Comparison of ENCODE assay signal across 7 cellular contexts in genomic region chr2:172106128-172106961, GRCh38.
DNase-seq lines count a peak whose midpoint lies in the region; ATAC-seq and TF ChIP-seq lines count a peak whose summit lies in the region.

No MANE protein-coding gene starts in this region.

- H3K4me3 Mint-ChIP-seq in activated naive CD8-positive, alpha-beta T cell treated with anti-CD3 and anti-CD28 coated beads, Interleukin-2, amount 50 U/mL, for 24 hours = peak overlapping the region; percentile 53
- H3K4me3 Mint-ChIP-seq in stimulated activated naive CD8-positive, alpha-beta T cell treated with anti-CD3 and anti-CD28 coated beads, Interleukin-15, amount 100 ng/mL, for 72 hours = peak overlapping the region; percentile 68 to 77

- H3K27ac Mint-ChIP-seq in activated naive CD8-positive, alpha-beta T cell treated with anti-CD3 and anti-CD28 coated beads, Interleukin-2, amount 50 U/mL, for 24 hours = no peak overlapping the region
- H3K27ac Mint-ChIP-seq in stimulated activated naive CD8-positive, alpha-beta T cell treated with anti-CD3 and anti-CD28 coated beads, Interleukin-15, amount 100 ng/mL, for 72 hours = no peak overlapping the region

- peak; percentile 42 for ATAC-seq in activated naive CD8-positive, alpha-beta T cell treated with anti-CD3 and anti-CD28 coated beads, Interleukin-2, amount 50 U/mL, for 24 hours
- ATAC-seq in stimulated activated naive CD8-positive, alpha-beta T cell treated with anti-CD3 and anti-CD28 coated beads, Interleukin-15, amount 100 ng/mL, for 72 hours = peak; percentile 56
- ATAC-seq in HG03175 (IDR thresholded peaks at IDR 0.05; ENCODE audit: unreplicated experiment) = no peak

- peak; percentile 58 for DNase-seq in GM10266 (ENCODE audit: extremely low spot score)
- DNase-seq in NCI-H2107 (lab: John Stamatoyannopoulos, UW) = peak; percentile 31
- DNase-seq in activated naive CD8-positive, alpha-beta T cell treated with anti-CD3 and anti-CD28 coated beads, Interleukin-2, amount 50 U/mL, for 24 hours = peak; percentile 53
- DNase-seq in stimulated activated naive CD8-positive, alpha-beta T cell treated with anti-CD3 and anti-CD28 coated beads, Interleukin-15, amount 100 ng/mL, for 72 hours = peak; percentile 64 to 68
- no peak for DNase-seq in NCI-H345 (lab: John Stamatoyannopoulos, UW)

- peak overlapping the region; percentile 30 for H3K4me3 ChIP-seq in iPS-18c (ENCODE audit: insufficient read depth, low read depth, low read length)

- H3K36me3 Mint-ChIP-seq in activated naive CD8-positive, alpha-beta T cell treated with anti-CD3 and anti-CD28 coated beads, Interleukin-2, amount 50 U/mL, for 24 hours (ENCODE audit: low read depth) = peaks cover 1% of the 10 kb centered on the region

- peaks cover 52% of the 10 kb centered on the region for H3K4me1 Mint-ChIP-seq in activated naive CD8-positive, alpha-beta T cell treated with anti-CD3 and anti-CD28 coated beads, Interleukin-2, amount 50 U/mL, for 24 hours
- H3K4me1 Mint-ChIP-seq in stimulated activated naive CD8-positive, alpha-beta T cell treated with anti-CD3 and anti-CD28 coated beads, Interleukin-15, amount 100 ng/mL, for 72 hours = peaks cover 77% of the 10 kb centered on the region

- TF ChIP-seq CTCF in GM10266 (IDR thresholded peaks at IDR 0.05; ENCODE audit: control insufficient read depth, insufficient read depth, low read depth, missing control alignments) = peak; percentile 68

- H3K27me3 Mint-ChIP-seq in activated naive CD8-positive, alpha-beta T cell treated with anti-CD3 and anti-CD28 coated beads, Interleukin-2, amount 50 U/mL, for 24 hours = peaks cover 79% of the 10 kb centered on the region
- H3K27me3 Mint-ChIP-seq in stimulated activated naive CD8-positive, alpha-beta T cell treated with anti-CD3 and anti-CD28 coated beads, Interleukin-15, amount 100 ng/mL, for 72 hours = peaks cover 90% of the 10 kb centered on the region

- H3K9me3 Mint-ChIP-seq in activated naive CD8-positive, alpha-beta T cell treated with anti-CD3 and anti-CD28 coated beads, Interleukin-2, amount 50 U/mL, for 24 hours = no peaks in the 10 kb centered on the region
- H3K9me3 Mint-ChIP-seq in stimulated activated naive CD8-positive, alpha-beta T cell treated with anti-CD3 and anti-CD28 coated beads, Interleukin-15, amount 100 ng/mL, for 72 hours = no peaks in the 10 kb centered on the region

- peaks cover 2% of the 10 kb centered on the region for H3K9me3 ChIP-seq in iPS-18c (ENCODE audit: control insufficient read depth, insufficient read depth, low read length)
